In genomic region chr21:43911935-43912487, GRCh38 we compare ENCODE assay signal across 18 cellular contexts. TPM values are rescaled to one million over a fixed set of nuclear protein-coding genes. Genes with fewer than 3 reads are reported as not detected.
A peak's percentile ranks its signal among the peaks of the same experiment; 100 is the strongest.
DNase-seq lines count a peak whose midpoint lies in the region; ATAC-seq and TF ChIP-seq lines count a peak whose summit lies in the region.
"Had no signal": no experiment of that assay in that cellular context is flagged by ENCODE, and none has a peak within 500 bp of the region (broad histone marks: within the 10 kb centered on the region; RNA-seq: fewer than 3 reads in every experiment).

No MANE protein-coding gene starts in this region.

- peak overlapping the region; percentile 67 to 86 for H3K27ac ChIP-seq in liver (ENCODE audit: low read depth in 1 of 2, low read length in 2 of 2)
- H3K27ac ChIP-seq: 22Rv1 had no signal

- H3K4me3 Mint-ChIP-seq in natural killer cell treated with Interleukin-12 subunit alpha and Interleukin-12 subunit beta and Interleukin-15 and Interleukin-18, amount 100 ng/mL, for 72 hours, result no peak overlapping the region
- H3K4me3 Mint-ChIP-seq in natural killer cell, result no peak overlapping the region

- TF ChIP-seq CTCF in natural killer cell (IDR thresholded peaks at IDR 0.05) (no peak), liver (IDR thresholded peaks at IDR 0.05; ENCODE audit: low read depth, low read length, missing input control) (no peak)

- H3K4me3 ChIP-seq in liver (ENCODE audit: low read depth in 1 of 3, low read length in 3 of 3), result no peak overlapping the region
- H3K4me3 ChIP-seq: HAP-1 had no signal

- no peak for TF ChIP-seq RAD21 in liver (IDR thresholded peaks at IDR 0.05)

- H3K4me1 ChIP-seq in liver (ENCODE audit: control insufficient read depth in 4 of 4, insufficient read depth in 4 of 4, low read length in 3 of 4), result peaks cover 13 to 50% (median 42%) of the 10 kb centered on the region in 4 donors
- H3K4me1 ChIP-seq: HAP-1 had no signal

- no peaks in the 10 kb centered on the region for H3K27me3 ChIP-seq in liver (ENCODE audit: control insufficient read depth in 4 of 4, insufficient read depth in 4 of 4, low read length in 3 of 4)

- peaks cover 6% of the 10 kb centered on the region for H3K36me3 Mint-ChIP-seq in natural killer cell treated with Interleukin-12 subunit alpha and Interleukin-12 subunit beta and Interleukin-15 and Interleukin-18, amount 100 ng/mL, for 72 hours
- H3K36me3 Mint-ChIP-seq in natural killer cell, result no peaks in the 10 kb centered on the region

- intact Hi-C loops in natural killer cell (cut with micrococcal nuclease) (no loop called here), posterior vena cava (cut with DNase I) (loop anchor here in 1 of 2 donors (10.0 kb wide), 1 partner anchor 97 kb away; no protein-coding TSS in a partner anchor)

- DNase-seq in natural killer cell treated with Interleukin-12 subunit alpha and Interleukin-12 subunit beta and Interleukin-15 and Interleukin-18, amount 100 ng/mL, for 72 hours (ENCODE audit: low spot score), result peak; percentile 12
- DNase-seq in natural killer cell (no peak), posterior vena cava (ENCODE audit: low spot score) (peak; percentile 31), H4 (ENCODE audit: low spot score) (no peak), T-helper 1 cell (no peak), NCI-H1930 (lab: John Stamatoyannopoulos, UW) (no peak)
- DNase-seq: C1 segment of cervical spinal cord, IMR-90, Kasumi-1, NCI-H1105 treated with DMSO at 0.1 percent for 48 hours, NCI-H2081 treated with DMSO at 0.1 percent for 48 hours, NCI-H2227 treated with DMSO at 0.1 percent for 48 hours, NCI-H524 treated with DMSO at 0.1 percent for 48 hours, PC-3 had no signal

- H3K27me3 Mint-ChIP-seq in natural killer cell treated with Interleukin-12 subunit alpha and Interleukin-12 subunit beta and Interleukin-15 and Interleukin-18, amount 100 ng/mL, for 72 hours, result peaks cover 0 to 6% of the 10 kb centered on the region in 2 donors
- H3K27me3 Mint-ChIP-seq in natural killer cell (ENCODE audit: low read depth in 2 of 2), result peaks cover 0 to 6% of the 10 kb centered on the region in 2 donors

- H3K9me3 Mint-ChIP-seq in natural killer cell treated with Interleukin-12 subunit alpha and Interleukin-12 subunit beta and Interleukin-15 and Interleukin-18, amount 100 ng/mL, for 72 hours, result peaks cover 4% of the 10 kb centered on the region
- H3K9me3 Mint-ChIP-seq in natural killer cell, result peaks cover 2 to 3% of the 10 kb centered on the region in 2 donors

- H3K9ac ChIP-seq in liver (ENCODE audit: low read depth in 1 of 2, low read length in 2 of 2), result no peak overlapping the region

- H3K36me3 ChIP-seq in liver (ENCODE audit: control insufficient read depth in 4 of 4, insufficient read depth in 3 of 4, low read depth in 1 of 4, low read length in 3 of 4), result peaks cover 0 to 2% (median 0%) of the 10 kb centered on the region in 4 donors
- H3K36me3 ChIP-seq: HAP-1 had no signal

- ATAC-seq in natural killer cell treated with Interleukin-12 subunit alpha and Interleukin-12 subunit beta and Interleukin-15 and Interleukin-18, amount 100 ng/mL, for 72 hours, result no peak
- ATAC-seq in natural killer cell (no peak), GM21367 (IDR thresholded peaks at IDR 0.05; ENCODE audit: unreplicated experiment) (no peak)
- ATAC-seq: PC-3 had no signal

- 65% methylated on average over 17 of the region's 17 CpGs for WGBS in liver

- H3K9me3 ChIP-seq in liver (ENCODE audit: control insufficient read depth in 4 of 4, low read length in 3 of 4), result no peaks in the 10 kb centered on the region
- H3K9me3 ChIP-seq: HAP-1 had no signal

- no peak overlapping the region for H3K27ac Mint-ChIP-seq in natural killer cell treated with Interleukin-12 subunit alpha and Interleukin-12 subunit beta and Interleukin-15 and Interleukin-18, amount 100 ng/mL, for 72 hours
- H3K27ac Mint-ChIP-seq in natural killer cell, result no peak overlapping the region

- peaks cover 16 to 20% of the 10 kb centered on the region in 2 donors for H3K4me1 Mint-ChIP-seq in natural killer cell treated with Interleukin-12 subunit alpha and Interleukin-12 subunit beta and Interleukin-15 and Interleukin-18, amount 100 ng/mL, for 72 hours (ENCODE audit: low read depth in 2 of 2)
- peaks cover 14 to 29% of the 10 kb centered on the region in 2 donors for H3K4me1 Mint-ChIP-seq in natural killer cell

TF ChIP-seq in liver, 16 proteins besides CTCF, POLR2A, EP300 and RAD21:
- no peak for TF ChIP-seq ATF3 (IDR thresholded peaks at IDR 0.05)
- no peak for TF ChIP-seq HNF4G (IDR thresholded peaks at IDR 0.05)
- TF ChIP-seq NR2F2 (IDR thresholded peaks at IDR 0.05), result no peak
- no peak for TF ChIP-seq REST (IDR thresholded peaks at IDR 0.05)
- TF ChIP-seq GABPA (IDR thresholded peaks at IDR 0.05 in 1 of 2, conservative IDR thresholded peaks at IDR 0.05 in 1 of 2), result no peak
- TF ChIP-seq, protein P1, sequence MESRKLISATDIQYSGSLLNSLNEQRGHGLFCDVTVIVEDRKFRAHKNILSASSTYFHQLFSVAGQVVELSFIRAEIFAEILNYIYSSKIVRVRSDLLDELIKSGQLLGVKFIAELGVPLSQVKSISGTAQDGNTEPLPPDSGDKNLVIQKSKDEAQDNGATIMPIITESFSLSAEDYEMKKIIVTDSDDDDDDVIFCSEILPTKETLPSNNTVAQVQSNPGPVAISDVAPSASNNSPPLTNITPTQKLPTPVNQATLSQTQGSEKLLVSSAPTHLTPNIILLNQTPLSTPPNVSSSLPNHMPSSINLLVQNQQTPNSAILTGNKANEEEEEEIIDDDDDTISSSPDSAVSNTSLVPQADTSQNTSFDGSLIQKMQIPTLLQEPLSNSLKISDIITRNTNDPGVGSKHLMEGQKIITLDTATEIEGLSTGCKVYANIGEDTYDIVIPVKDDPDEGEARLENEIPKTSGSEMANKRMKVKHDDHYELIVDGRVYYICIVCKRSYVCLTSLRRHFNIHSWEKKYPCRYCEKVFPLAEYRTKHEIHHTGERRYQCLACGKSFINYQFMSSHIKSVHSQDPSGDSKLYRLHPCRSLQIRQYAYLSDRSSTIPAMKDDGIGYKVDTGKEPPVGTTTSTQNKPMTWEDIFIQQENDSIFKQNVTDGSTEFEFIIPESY (IDR thresholded peaks at IDR 0.05), result no peak
- TF ChIP-seq JUND (IDR thresholded peaks at IDR 0.05), result no peak
- no peak for TF ChIP-seq YY1 (IDR thresholded peaks at IDR 0.05)
- no peak for TF ChIP-seq RXRA (IDR thresholded peaks at IDR 0.05)
- TF ChIP-seq FOXA2 (IDR thresholded peaks at IDR 0.05), result no peak
- no peak for TF ChIP-seq EGR1 (IDR thresholded peaks at IDR 0.05; ENCODE audit: low read depth in 2 of 2)
- no peak for TF ChIP-seq SP1 (IDR thresholded peaks at IDR 0.05)
- no peak for TF ChIP-seq HNF4A (conservative IDR thresholded peaks at IDR 0.05)
- TF ChIP-seq FOXA1 (IDR thresholded peaks at IDR 0.05), result no peak
TF ChIP-seq in liver: peak in this region for 0.

RNA-seq across cellular contexts. Expression of gene AGPAT3, which starts 47.0 kb away (rescaled TPM):
- total RNA-seq in natural killer cell treated with Interleukin-12 subunit alpha and Interleukin-12 subunit beta and Interleukin-15 and Interleukin-18, amount 100 ng/mL, for 72 hours, result 100 to 1,000 TPM in 1 of 2 donors, 10 to 100 TPM in 1; 66.8 to 115 TPM
- total RNA-seq in natural killer cell (10 to 100 TPM; 39.5 to 45.7 (median 42.3) TPM), liver (100 to 1,000 TPM in 1 of 2 donors, 10 to 100 TPM in 1; 60.7 to 148 TPM), posterior vena cava (10 to 100 TPM; 35.3 to 43.2 TPM)
- polyA plus RNA-seq in liver, result 10 to 100 TPM; 32.3 to 58.9 TPM
- total RNA-seq in H4 (2014; rRNA removed; shearing (Covaris generic)), result 27.0 and 29.4 TPM in 2 replicates

Comparison
In these comparisons a context has a peak if more than half of its experiments do, and no peak if none do; other contexts are left out.
1. DNase-seq: peak in natural killer cell treated with Interleukin-12 subunit alpha and Interleukin-12 subunit beta and Interleukin-15 and Interleukin-18, amount 100 ng/mL, for 72 hours (single experiment) and posterior vena cava (single experiment); none in natural killer cell (single experiment), H4 (single experiment), T-helper 1 cell (0 of 5) and NCI-H1930 (0 of 2).